In genomic region chr11:113532697-113533424, GRCh38 we compare ENCODE assay signal across 8 cellular contexts. TPM values are rescaled to one million over a fixed set of nuclear protein-coding genes. Genes with fewer than 3 reads are reported as not detected.
DNase-seq lines count a peak whose midpoint lies in the region; ATAC-seq and TF ChIP-seq lines count a peak whose summit lies in the region.

No MANE protein-coding gene starts in this region.

- peaks cover 0 to 6% of the 10 kb centered on the region in 2 donors for H3K9me3 ChIP-seq in lung (ENCODE audit: control insufficient read depth in 2 of 2, insufficient read depth in 1 of 2, low read length in 1 of 2)

- H3K27ac ChIP-seq in lung (ENCODE audit: low read depth in 1 of 2, low read length in 1 of 2): no peak overlapping the region

- no peaks in the 10 kb centered on the region for H3K36me3 Mint-ChIP-seq in activated CD4-positive, alpha-beta T cell treated with anti-CD3 and anti-CD28 coated beads, Interleukin-2, amount 10 ng/mL, durations not matched to agents 7 days and 5 days (ENCODE audit: low read depth)

- H3K27me3 Mint-ChIP-seq in activated CD4-positive, alpha-beta T cell treated with anti-CD3 and anti-CD28 coated beads, Interleukin-2, amount 10 ng/mL, durations not matched to agents 7 days and 5 days: peaks cover 21% of the 10 kb centered on the region

- no peaks in the 10 kb centered on the region for H3K36me3 ChIP-seq in lung (ENCODE audit: control insufficient read depth in 2 of 2, insufficient read depth in 2 of 2, low read length in 2 of 2)

- no peak overlapping the region for H3K27ac Mint-ChIP-seq in activated CD4-positive, alpha-beta T cell treated with anti-CD3 and anti-CD28 coated beads, Interleukin-2, amount 10 ng/mL, durations not matched to agents 7 days and 5 days

- TF ChIP-seq CTCF in lung (IDR thresholded peaks at IDR 0.05; ENCODE audit: control extremely low read depth, extremely low read depth): peak; percentile 54

- DNase-seq in C1 segment of cervical spinal cord (lab: John Stamatoyannopoulos, UW): peak in 13 of 14 donors; percentile 5 to 75 (median 35)
- DNase-seq in HCEC 1CT: peak; percentile 60
- DNase-seq in NCI-H460 (ENCODE audit: extremely low read depth, low read depth): peak; percentile 52
- peak; percentile 55 for DNase-seq in activated CD4-positive, alpha-beta T cell treated with anti-CD3 and anti-CD28 coated beads, Interleukin-2, amount 10 ng/mL, durations not matched to agents 7 days and 5 days
- DNase-seq in dermis blood vessel endothelial cell: peak; percentile 88
- peak; percentile 71 for DNase-seq in lung (ENCODE audit: low spot score)
- peak; percentile 11 for DNase-seq in stimulated activated CD8-positive, alpha-beta memory T cell treated with anti-CD3 and anti-CD28 coated beads, Interleukin-12 subunit alpha, Interleukin-12 subunit beta, amount 100 ng/mL, for 24 hours (ENCODE audit: extremely low read depth)

- no peaks in the 10 kb centered on the region for H3K9me3 Mint-ChIP-seq in activated CD4-positive, alpha-beta T cell treated with anti-CD3 and anti-CD28 coated beads, Interleukin-2, amount 10 ng/mL, durations not matched to agents 7 days and 5 days

- H3K4me1 Mint-ChIP-seq in activated CD4-positive, alpha-beta T cell treated with anti-CD3 and anti-CD28 coated beads, Interleukin-2, amount 10 ng/mL, durations not matched to agents 7 days and 5 days: no peaks in the 10 kb centered on the region

- no peak overlapping the region for H3K4me3 ChIP-seq in lung

- ATAC-seq in lung (ENCODE audit: insufficient read depth, low FRiP score): peak; percentile 71
- ATAC-seq in GM21576 (IDR thresholded peaks at IDR 0.05; ENCODE audit: unreplicated experiment): no peak

- peaks cover 0 to 2% of the 10 kb centered on the region in 2 donors for H3K4me1 ChIP-seq in lung (ENCODE audit: control insufficient read depth in 2 of 2, insufficient read depth in 2 of 2, low read length in 2 of 2)

- POLR2A ChIA-PET in activated CD4-positive, alpha-beta T cell treated with anti-CD3 and anti-CD28 coated beads, Interleukin-2, amount 10 ng/mL, durations not matched to agents 7 days and 5 days (lab: Charles Lee): no interaction called here

- H3K27me3 ChIP-seq in lung (ENCODE audit: control insufficient read depth, insufficient read depth): peaks cover 7% of the 10 kb centered on the region

- CTCF ChIA-PET in activated CD4-positive, alpha-beta T cell treated with anti-CD3 and anti-CD28 coated beads, Interleukin-2, amount 10 ng/mL, durations not matched to agents 7 days and 5 days (lab: Charles Lee): interaction anchor here (1.1 kb wide), 1 partner anchor 46 kb away, joined by 3 read pairs; no protein-coding TSS in a partner anchor

- no peak overlapping the region for H3K4me3 Mint-ChIP-seq in activated CD4-positive, alpha-beta T cell treated with anti-CD3 and anti-CD28 coated beads, Interleukin-2, amount 10 ng/mL, durations not matched to agents 7 days and 5 days

- 9 to 11% methylated on average over 9 of the region's 9 CpGs for WGBS in lung, 2 donors

RNA-seq across cellular contexts. Expression of gene DRD2, which starts 57.7 kb away (rescaled TPM):
- not detected in 2 replicates for total RNA-seq in NCI-H460 (2014; rRNA removed; shearing (Covaris generic))
- not detected in 2 replicates for polyA plus RNA-seq in NCI-H460 (2014; cell fraction: nucleus; rRNA removed)
- not detected for total RNA-seq in activated CD4-positive, alpha-beta T cell treated with anti-CD3 and anti-CD28 coated beads, Interleukin-2, amount 10 ng/mL, durations not matched to agents 7 days and 5 days
- total RNA-seq in dermis blood vessel endothelial cell (not detected in 2 replicates), lung (under 1 TPM in 1 of 2 donors, not detected in 1; 0.28 TPM)
- polyA plus RNA-seq in lung: under 1 TPM in 1 of 2 donors, not detected in 1; 0.08 TPM

Comparison
In these comparisons a context has a peak if more than half of its experiments do, and no peak if none do; other contexts are left out.
1. DNase-seq: peak in every context shown above with its lines; median percentile 88 in dermis blood vessel endothelial cell; 71 in lung; 60 in HCEC 1CT; 55 in activated CD4-positive, alpha-beta T cell treated with anti-CD3 and anti-CD28 coated beads, Interleukin-2, amount 10 ng/mL, durations not matched to agents 7 days and 5 days; 52 in NCI-H460; 35 in C1 segment of cervical spinal cord; 11 in stimulated activated CD8-positive, alpha-beta memory T cell treated with anti-CD3 and anti-CD28 coated beads, Interleukin-12 subunit alpha, Interleukin-12 subunit beta, amount 100 ng/mL, for 24 hours.